ENCODE assay signal across 8 cellular contexts in the genomic region with DNA sequence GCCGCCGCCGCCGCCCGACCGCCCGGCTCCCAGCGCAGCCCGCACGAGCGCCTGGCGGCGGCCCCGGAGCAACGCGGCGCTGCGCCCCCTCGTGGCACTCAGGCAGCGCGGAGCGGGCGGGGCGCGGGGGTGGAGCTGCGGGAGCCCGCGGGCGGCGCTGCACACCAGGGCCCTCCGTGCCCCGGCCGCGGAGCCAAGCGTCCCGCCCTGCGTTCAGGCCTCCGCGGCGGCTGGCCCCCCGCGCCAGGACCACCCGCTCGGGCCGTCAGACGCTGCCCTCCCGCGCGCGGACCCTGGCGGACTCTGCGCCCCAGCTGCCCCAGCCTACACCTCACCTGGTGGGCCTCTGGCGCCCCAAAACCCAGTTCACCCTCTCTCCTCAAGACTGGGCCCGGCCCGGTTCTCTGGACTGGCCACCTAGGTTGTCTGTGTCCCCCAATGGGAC. TPM values are rescaled to one million over a fixed set of nuclear protein-coding genes. Genes with fewer than 3 reads are reported as not detected.
DNase-seq lines count a peak whose midpoint lies in the region; ATAC-seq, FAIRE-seq and TF ChIP-seq lines count a peak whose summit lies in the region.

A gene (minus strand): TSS at position 75 of the 445 bp plus-strand sequence. CDS start 71,159 bp downstream, outside the sequence.

- peak; percentile 60 for DNase-seq in D721Med (ENCODE audit: insufficient read length, low spot score)
- DNase-seq in NCI-H2171 (lab: John Stamatoyannopoulos, UW), result peak; percentile 28
- peak; percentile 25 to 44 (median 40) for DNase-seq in activated CD8-positive, alpha-beta memory T cell treated with anti-CD3 and anti-CD28 coated beads for 48 hours (ENCODE audit: low read depth in 2 of 3, low spot score in 2 of 3)
- DNase-seq in endothelial cell (ENCODE audit: low spot score), result peak; percentile 87
- peak; percentile 55 for DNase-seq in middle frontal gyrus (ENCODE audit: extremely low spot score, low spot score)
- DNase-seq in stimulated activated CD8-positive, alpha-beta memory T cell treated with anti-CD3 and anti-CD28 coated beads, Interleukin-4, amount 100 ng/mL, for 24 hours (ENCODE audit: low read depth), result peak; percentile 57

- H3K27me3 Mint-ChIP-seq in endothelial cell (ENCODE audit: unreplicated experiment), result peaks cover 19% of the 10 kb centered on the region

- H3K9me3 Mint-ChIP-seq in endothelial cell (ENCODE audit: unreplicated experiment), result no peaks in the 10 kb centered on the region

- peak; percentile 64 for TF ChIP-seq CTCF in D721Med (IDR thresholded peaks at IDR 0.05; ENCODE audit: insufficient read depth, missing control alignments)
- TF ChIP-seq CTCF in endothelial cell (IDR thresholded peaks at IDR 0.05; ENCODE audit: unreplicated experiment), result no peak

- no peak within 1 kb of the TSS for H3K27ac Mint-ChIP-seq in endothelial cell (ENCODE audit: unreplicated experiment)

- FAIRE-seq in D721Med (lab: Jason Lieb, UNC), result no peak

- peak within 1 kb of the TSS; percentile 77 for H3K4me3 Mint-ChIP-seq in endothelial cell (ENCODE audit: unreplicated experiment)

- peak; percentile 74 for ATAC-seq in GM21825 (IDR thresholded peaks at IDR 0.05; ENCODE audit: unreplicated experiment)
- no peak for ATAC-seq in HG03520 (IDR thresholded peaks at IDR 0.05; ENCODE audit: unreplicated experiment)

- H3K36me3 Mint-ChIP-seq in endothelial cell (ENCODE audit: low read depth, unreplicated experiment), result peaks cover 4% of the 10 kb centered on the region

- peaks cover 10% of the 10 kb centered on the region for H3K4me1 Mint-ChIP-seq in endothelial cell (ENCODE audit: unreplicated experiment)

RNA-seq across cellular contexts. Expression of the gene that starts here (rescaled TPM):
- 0.64 TPM for total RNA-seq in endothelial cell (ENCODE audit: unreplicated experiment)

Comparison
In these comparisons a context has a peak if more than half of its experiments do, and no peak if none do; other contexts are left out.
1. Peak in DNase-seq in endothelial cell; RNA of the gene not detected or under 1 TPM.
2. DNase-seq: peak in every context shown above with its lines; median percentile 87 in endothelial cell; 60 in D721Med; 57 in stimulated activated CD8-positive, alpha-beta memory T cell treated with anti-CD3 and anti-CD28 coated beads, Interleukin-4, amount 100 ng/mL, for 24 hours; 55 in middle frontal gyrus; 40 in activated CD8-positive, alpha-beta memory T cell treated with anti-CD3 and anti-CD28 coated beads for 48 hours; 28 in NCI-H2171.